ENCODE assay signal across 19 cellular contexts in genomic region chr3:119305271-119305670, GRCh38. TPM values are rescaled to one million over a fixed set of nuclear protein-coding genes. Genes with fewer than 3 reads are reported as not detected.
DNase-seq lines count a peak whose midpoint lies in the region; ATAC-seq and TF ChIP-seq lines count a peak whose summit lies in the region.
"Had no signal": no experiment of that assay in that cellular context is flagged by ENCODE, and none has a peak within 500 bp of the region (broad histone marks: within the 10 kb centered on the region; RNA-seq: fewer than 3 reads in every experiment).

No MANE protein-coding gene starts in this region.

- H3K27me3 ChIP-seq in MG63 (no peaks in the 10 kb centered on the region), adrenal gland (no peaks in the 10 kb centered on the region)
- H3K27me3 ChIP-seq: hepatocyte, spleen had no signal

- H3K4me1 ChIP-seq in adrenal gland (replicated peaks in 1 of 2), result no peaks in the 10 kb centered on the region

- no peak overlapping the region for H3K27ac ChIP-seq in adrenal gland

- TF ChIP-seq POLR2A in adrenal gland (IDR thresholded peaks at IDR 0.05), result no peak

- in situ Hi-C loops in ACHN (cut with HindIII; ENCODE audit: low pct_ligation_motif_present, low pct_unique_long_range_greater_than_20kb, low sequenced_read_pairs), result no loop called here

- no peak overlapping the region for H3K4me3 Mint-ChIP-seq in chondrocyte (ENCODE audit: unreplicated experiment)
- H3K4me3 Mint-ChIP-seq in memory B cell, result no peak overlapping the region
- H3K4me3 Mint-ChIP-seq: activated CD4-positive, alpha-beta memory T cell treated with anti-CD3 and anti-CD28 coated beads, Interleukin-2, amount 10 ng/mL, durations not matched to agents 7 days and 5 days; type B pancreatic cell had no signal

- ATAC-seq in memory B cell (ENCODE audit: low read depth), result no peak

- DNase-seq in AG10803 (ENCODE audit: low read depth) (peak; percentile 88), MG63 (peak; percentile 32), chondrocyte (ENCODE audit: low spot score) (no peak), memory B cell (ENCODE audit: low spot score in 2 of 2) (no peak), T-helper 9 cell (no peak), DMS79 treated with DMSO at 0.1 percent for 48 hours (lab: John Stamatoyannopoulos, UW) (no peak), ACHN (no peak), adrenal gland (no peak)
- DNase-seq: activated CD4-positive, alpha-beta memory T cell treated with anti-CD3 and anti-CD28 coated beads, Interleukin-2, amount 10 ng/mL, durations not matched to agents 7 days and 5 days; COR-L47; erythroblast; kidney; NCI-H1417; SHP77 treated with DMSO at 0.1 percent for 48 hours; spleen; stimulated activated naive CD4-positive, alpha-beta T cell had no signal

- 62 to 84% (median 75%) methylated on average over 1 of the region's 1 CpG for WGBS in adrenal gland, 4 donors

- H3K9me3 ChIP-seq in MG63 (no peaks in the 10 kb centered on the region), adrenal gland (replicated peaks in 1 of 3) (no peaks in the 10 kb centered on the region)
- H3K9me3 ChIP-seq: spleen had no signal

- peaks cover 2% of the 10 kb centered on the region for H3K36me3 Mint-ChIP-seq in chondrocyte (ENCODE audit: low read depth)
- peaks cover 5% of the 10 kb centered on the region for H3K36me3 Mint-ChIP-seq in memory B cell

- H3K36me3 ChIP-seq in MG63, result peaks cover 8% of the 10 kb centered on the region; the same call in 1 of the 2 replicates
- H3K36me3 ChIP-seq in adrenal gland (replicated peaks in 1 of 2), result no peaks in the 10 kb centered on the region

- H3K27ac Mint-ChIP-seq in chondrocyte (ENCODE audit: unreplicated experiment) (peak overlapping the region; percentile 29), memory B cell (peak overlapping the region; percentile 23)
- H3K27ac Mint-ChIP-seq: activated CD4-positive, alpha-beta memory T cell treated with anti-CD3 and anti-CD28 coated beads, Interleukin-2, amount 10 ng/mL, durations not matched to agents 7 days and 5 days; progenitor cell of endocrine pancreas; type B pancreatic cell had no signal

- H3K4me3 ChIP-seq in AG10803 (ENCODE audit: low read length) (no peak overlapping the region), MG63 (no peak overlapping the region), adrenal gland (no peak overlapping the region)
- H3K4me3 ChIP-seq: hepatocyte, spleen had no signal

- intact Hi-C loops in adrenal gland (cut with DNase I), result no loop called here

- TF ChIP-seq CTCF in AG10803 (conservative IDR thresholded peaks at IDR 0.05; ENCODE audit: low read length) (no peak), chondrocyte (IDR thresholded peaks at IDR 0.05) (no peak), adrenal gland (IDR thresholded peaks at IDR 0.05) (no peak)

- peaks cover 72% of the 10 kb centered on the region for H3K4me1 Mint-ChIP-seq in chondrocyte (ENCODE audit: low read depth)
- peaks cover 41% of the 10 kb centered on the region for H3K4me1 Mint-ChIP-seq in memory B cell

- no peaks in the 10 kb centered on the region for H3K27me3 Mint-ChIP-seq in chondrocyte (ENCODE audit: low read depth)
- H3K27me3 Mint-ChIP-seq in memory B cell, result no peaks in the 10 kb centered on the region
- H3K27me3 Mint-ChIP-seq: activated CD4-positive, alpha-beta memory T cell treated with anti-CD3 and anti-CD28 coated beads, Interleukin-2, amount 10 ng/mL, durations not matched to agents 7 days and 5 days; type B pancreatic cell had no signal

- H3K9me3 Mint-ChIP-seq in chondrocyte (ENCODE audit: low read depth) (peaks cover 4% of the 10 kb centered on the region), memory B cell (no peaks in the 10 kb centered on the region)
- H3K9me3 Mint-ChIP-seq: activated CD4-positive, alpha-beta memory T cell treated with anti-CD3 and anti-CD28 coated beads, Interleukin-2, amount 10 ng/mL, durations not matched to agents 7 days and 5 days had no signal

RNA-seq across cellular contexts. Expression of gene ARHGAP31, which starts 11.1 kb away (rescaled TPM):
- total RNA-seq in MG63 (2014; rRNA removed; shearing (Covaris generic); ENCODE audit: low replicate concordance), result 4.2 and 5.0 TPM in 2 replicates
- total RNA-seq in chondrocyte (35.2 to 50.3 TPM (median 37.1 TPM) in 3 replicates), adrenal gland (10 to 100 TPM in 5 of 8 donors, 1 to 10 TPM in 3; 5.9 to 21.8 (median 11.6) TPM)
- 1 to 10 TPM; 2.9 to 4.6 (median 4.3) TPM for polyA plus RNA-seq in adrenal gland

Comparison
In these comparisons a context has a peak if more than half of its experiments do, and no peak if none do; other contexts are left out.
1. DNase-seq: peak in AG10803 (single experiment) and MG63 (single experiment); none in chondrocyte (single experiment), memory B cell (0 of 2), T-helper 9 cell (single experiment), DMS79 treated with DMSO at 0.1 percent for 48 hours (single experiment), ACHN (single experiment) and adrenal gland (0 of 7).